ENCODE assay signal across 24 cellular contexts in genomic region chr16:67946128-67946569, GRCh38. TPM values are rescaled to one million over a fixed set of nuclear protein-coding genes. Genes with fewer than 3 reads are reported as not detected.
"Had no signal": no experiment of that assay in that cellular context is flagged by ENCODE, and none has a peak within 500 bp of the region (broad histone marks: within the 10 kb centered on the region; RNA-seq: fewer than 3 reads in every experiment).

No MANE protein-coding gene starts in this region.

- H3K27me3 ChIP-seq: body of pancreas, esophagus squamous epithelium, suprapubic skin had no signal

- H3K4me1 ChIP-seq: body of pancreas had no signal

- H3K27ac ChIP-seq: body of pancreas, suprapubic skin, WERI-Rb-1 had no signal

- H3K27ac Mint-ChIP-seq: activated naive CD4-positive, alpha-beta T cell treated with anti-CD3 and anti-CD28 coated beads, Interleukin-2, amount 50 U/mL, for 24 hours; nephron; T-helper 17 cell; type B pancreatic cell had no signal

- H3K9me3 ChIP-seq: body of pancreas, esophagus squamous epithelium, suprapubic skin had no signal

- H3K4me3 ChIP-seq: body of pancreas, coronary artery, esophagus squamous epithelium, skin epidermis, suprapubic skin had no signal

- ATAC-seq: activated T-cell treated with anti-CD3 and anti-CD28 coated beads, Interleukin-2, amount 50 U/mL, for 4 hours; body of pancreas; T-helper 17 cell had no signal

- H3K4me1 Mint-ChIP-seq: nephron had no signal

- H3K4me3 Mint-ChIP-seq: activated naive CD4-positive, alpha-beta T cell treated with anti-CD3 and anti-CD28 coated beads, Interleukin-2, amount 50 U/mL, for 24 hours; activated T-cell treated with anti-CD3 and anti-CD28 coated beads, Interleukin-2, amount 50 U/mL, for 4 hours; nephron; T-helper 17 cell; type B pancreatic cell had no signal

- DNase-seq: activated CD4-positive, alpha-beta T cell treated with anti-CD3 and anti-CD28 coated beads, Interleukin-2, amount 50 U/mL, for 48 hours; activated effector memory CD4-positive, alpha-beta T cell treated with anti-CD3 and anti-CD28 coated beads, Interleukin-2, amount 50 U/mL, for 16 hours; activated T-cell treated with anti-CD3 and anti-CD28 coated beads, Interleukin-2, amount 50 U/mL, for 4 hours; amniotic stem cell; central memory CD4-positive, alpha-beta T cell; effector CD4-positive, alpha-beta T cell; esophagus squamous epithelium; hypothalamus; kidney glomerular epithelial cell; occipital lobe; stimulated activated CD4-positive, alpha-beta T cell treated with anti-CD3 and anti-CD28 coated beads, Interleukin-15, amount 100 ng/mL, for 24 hours; stimulated activated CD4-positive, alpha-beta T cell treated with anti-CD3 and anti-CD28 coated beads, Interleukin-4, amount 100 ng/mL, for 1 hour; stimulated activated naive CD4-positive, alpha-beta T cell; T-helper 17 cell; WERI-Rb-1 had no signal

- H3K9me3 Mint-ChIP-seq: activated naive CD4-positive, alpha-beta T cell treated with anti-CD3 and anti-CD28 coated beads, Interleukin-2, amount 50 U/mL, for 24 hours; activated T-cell treated with anti-CD3 and anti-CD28 coated beads, Interleukin-2, amount 50 U/mL, for 4 hours; nephron; type B pancreatic cell had no signal

- H3K27me3 Mint-ChIP-seq: activated naive CD4-positive, alpha-beta T cell treated with anti-CD3 and anti-CD28 coated beads, Interleukin-2, amount 50 U/mL, for 24 hours; T-helper 17 cell; type B pancreatic cell had no signal

- H3K36me3 Mint-ChIP-seq: type B pancreatic cell had no signal

RNA-seq across cellular contexts. Expression of gene DPEP3, which starts 34.1 kb away (rescaled TPM):
- total RNA-seq: body of pancreas, esophagus squamous epithelium, fibroblast of villous mesenchyme, occipital lobe, posterior vena cava, suprapubic skin had no signal
